In genomic region chr20:41081276-41081814, GRCh38 we compare ENCODE assay signal across 17 cellular contexts. TPM values are rescaled to one million over a fixed set of nuclear protein-coding genes. Genes with fewer than 3 reads are reported as not detected.
DNase-seq lines count a peak whose midpoint lies in the region; ATAC-seq and TF ChIP-seq lines count a peak whose summit lies in the region.
"Had no signal": no experiment of that assay in that cellular context is flagged by ENCODE, and none has a peak within 500 bp of the region (broad histone marks: within the 10 kb centered on the region; RNA-seq: fewer than 3 reads in every experiment).

No MANE protein-coding gene starts in this region.

- H3K27me3 ChIP-seq in DND-41 (ENCODE audit: insufficient read depth, low read length, poor library complexity) = no peaks in the 10 kb centered on the region
- no peaks in the 10 kb centered on the region for H3K27me3 ChIP-seq in effector memory CD4-positive, alpha-beta T cell (replicated peaks; ENCODE audit: control insufficient read depth, insufficient read depth, low read length, poor library complexity, severe bottlenecking)
- H3K27me3 ChIP-seq: heart left ventricle had no signal

- POLR2A ChIA-PET in activated CD8-positive, alpha-beta T cell treated with anti-CD3 and anti-CD28 coated beads for 36 hours (lab: Charles Lee) = no interaction called here

- no peak overlapping the region for H3K4me3 Mint-ChIP-seq in activated CD8-positive, alpha-beta T cell treated with anti-CD3 and anti-CD28 coated beads for 36 hours

- H3K4me2 ChIP-seq in DND-41 (ENCODE audit: insufficient read depth, low read length) = no peak overlapping the region
- H3K4me2 ChIP-seq: PC-9 had no signal

- peaks cover 96% of the 10 kb centered on the region for H3K36me3 ChIP-seq in DND-41 (ENCODE audit: insufficient read depth, low read length)
- peaks cover 56% of the 10 kb centered on the region for H3K36me3 ChIP-seq in effector memory CD4-positive, alpha-beta T cell (ENCODE audit: control insufficient read depth, insufficient read depth, low read length)

- peaks cover 11% of the 10 kb centered on the region for H4K20me1 ChIP-seq in DND-41 (ENCODE audit: insufficient read depth, low read length)

- H3K9ac ChIP-seq in DND-41 (ENCODE audit: low read depth, low read length) = no peak overlapping the region

- H3K9me3 Mint-ChIP-seq in activated CD8-positive, alpha-beta T cell treated with anti-CD3 and anti-CD28 coated beads for 36 hours = no peaks in the 10 kb centered on the region

- peaks cover 32% of the 10 kb centered on the region for H3K4me1 Mint-ChIP-seq in activated CD8-positive, alpha-beta T cell treated with anti-CD3 and anti-CD28 coated beads for 36 hours (ENCODE audit: low read depth)

- H3K79me2 ChIP-seq in DND-41 (ENCODE audit: insufficient read depth, low read length) = peaks cover 28% of the 10 kb centered on the region

- peak; percentile 12 for DNase-seq in AG08396 (ENCODE audit: low spot score)
- DNase-seq in DND-41 = peak; percentile 20
- DNase-seq in activated CD8-positive, alpha-beta T cell treated with anti-CD3 and anti-CD28 coated beads for 36 hours = no peak
- DNase-seq in fibroblast of villous mesenchyme (ENCODE audit: low read depth) = peak; percentile 84
- no peak for DNase-seq in effector memory CD4-positive, alpha-beta T cell
- DNase-seq in NCI-H1436 (lab: John Stamatoyannopoulos, UW) = no peak
- DNase-seq: activated effector memory CD4-positive, alpha-beta T cell treated with Interleukin-2 at 50 U/mL for 16 hours; C1 segment of cervical spinal cord; central memory CD4-positive, alpha-beta T cell; GOT3; heart left ventricle; NCI-H1694 treated with DMSO at 0.1 percent for 48 hours; NCI-H524; PC-9; stimulated activated CD4-positive, alpha-beta T cell treated with anti-CD3 and anti-CD28 coated beads, Interleukin-1b, Interleukin-23, amount 100 ng/mL, for 48 hours had no signal

- peak overlapping the region; percentile 61 for H3K27ac Mint-ChIP-seq in activated CD8-positive, alpha-beta T cell treated with anti-CD3 and anti-CD28 coated beads for 36 hours

- no peaks in the 10 kb centered on the region for H3K27me3 Mint-ChIP-seq in activated CD8-positive, alpha-beta T cell treated with anti-CD3 and anti-CD28 coated beads for 36 hours

- H3K4me3 ChIP-seq in DND-41 (ENCODE audit: low read depth in 1 of 2, low read length in 2 of 2) = no peak overlapping the region
- H3K4me3 ChIP-seq in fibroblast of villous mesenchyme (ENCODE audit: low read depth, low read length) = no peak overlapping the region
- H3K4me3 ChIP-seq in effector memory CD4-positive, alpha-beta T cell (ENCODE audit: insufficient read depth, low read depth, low read length, poor library complexity, severe bottlenecking) = no peak overlapping the region
- H3K4me3 ChIP-seq: heart left ventricle, PC-9 had no signal

- intact Hi-C loops in activated CD8-positive, alpha-beta T cell treated with anti-CD3 and anti-CD28 coated beads for 36 hours (cut with micrococcal nuclease) = loop anchor here (5.0 kb wide), 1 partner anchor 34 kb away; no protein-coding TSS in a partner anchor

- no peaks in the 10 kb centered on the region for H3K4me1 ChIP-seq in DND-41 (ENCODE audit: insufficient read depth, low read length)
- peaks cover 6% of the 10 kb centered on the region for H3K4me1 ChIP-seq in effector memory CD4-positive, alpha-beta T cell (ENCODE audit: control insufficient read depth, insufficient read depth, low read length, poor library complexity, severe bottlenecking)

- ATAC-seq in DND-41 (ENCODE audit: insufficient read depth, low read depth) (peak; percentile 80), GM19328 (IDR thresholded peaks at IDR 0.05; ENCODE audit: unreplicated experiment) (no peak), HG03439 (IDR thresholded peaks at IDR 0.05; ENCODE audit: unreplicated experiment) (no peak)
- ATAC-seq in activated CD8-positive, alpha-beta T cell treated with anti-CD3 and anti-CD28 coated beads for 36 hours = no peak

- CTCF ChIA-PET in activated CD8-positive, alpha-beta T cell treated with anti-CD3 and anti-CD28 coated beads for 36 hours (lab: Charles Lee) = interaction anchor here (1.2 to 4.4 kb wide), 5 partner anchors 14 to 118 kb away, joined by 3 to 23 read pairs (median 6); no protein-coding TSS in a partner anchor

- H3K27ac ChIP-seq in DND-41 (ENCODE audit: low read length) = no peak overlapping the region
- no peak overlapping the region for H3K27ac ChIP-seq in effector memory CD4-positive, alpha-beta T cell (ENCODE audit: insufficient read depth, low read length, poor library complexity, severe bottlenecking)
- H3K27ac ChIP-seq: PC-9 had no signal

- no peaks in the 10 kb centered on the region for H3K9me3 ChIP-seq in DND-41 (ENCODE audit: insufficient read depth, low read length, severe bottlenecking)
- H3K9me3 ChIP-seq in effector memory CD4-positive, alpha-beta T cell (ENCODE audit: control insufficient read depth, low read length) = no peaks in the 10 kb centered on the region
- H3K9me3 ChIP-seq: heart left ventricle had no signal

- H2AFZ ChIP-seq in DND-41 (ENCODE audit: low read depth, low read length) = no peak overlapping the region
- H2AFZ ChIP-seq: PC-9 had no signal

- peaks cover 46% of the 10 kb centered on the region for H3K36me3 Mint-ChIP-seq in activated CD8-positive, alpha-beta T cell treated with anti-CD3 and anti-CD28 coated beads for 36 hours (ENCODE audit: low read depth)

- TF ChIP-seq CTCF in DND-41 (IDR thresholded peaks at IDR 0.05; ENCODE audit: borderline replicate concordance, extremely low read depth, low read length, poor library complexity, severe bottlenecking) (no peak), fibroblast of villous mesenchyme (IDR thresholded peaks at IDR 0.05; ENCODE audit: insufficient read depth, low read depth, low read length) (no peak)
- TF ChIP-seq CTCF in activated CD8-positive, alpha-beta T cell treated with anti-CD3 and anti-CD28 coated beads for 36 hours (IDR thresholded peaks at IDR 0.05) = no peak

RNA-seq across cellular contexts. Expression of gene TOP1, which starts 52.7 kb away (rescaled TPM):
- total RNA-seq in activated CD8-positive, alpha-beta T cell treated with anti-CD3 and anti-CD28 coated beads for 36 hours = 10 to 100 TPM; 81.0 to 81.1 TPM
- 10.3 and 19.9 TPM in 2 replicates for total RNA-seq in fibroblast of villous mesenchyme

RNA-seq across cellular contexts. Expression of gene PLCG1, which starts 56.0 kb away (rescaled TPM):
- 100 to 1,000 TPM; 259 to 260 TPM for total RNA-seq in activated CD8-positive, alpha-beta T cell treated with anti-CD3 and anti-CD28 coated beads for 36 hours
- 60.9 and 94.7 TPM in 2 replicates for total RNA-seq in fibroblast of villous mesenchyme

Comparison
In these comparisons a context has a peak if more than half of its experiments do, and no peak if none do; other contexts are left out.
1. DNase-seq: peak in AG08396 (single experiment), DND-41 (single experiment) and fibroblast of villous mesenchyme (single experiment); none in activated CD8-positive, alpha-beta T cell treated with anti-CD3 and anti-CD28 coated beads for 36 hours (single experiment), effector memory CD4-positive, alpha-beta T cell (0 of 3) and NCI-H1436 (single experiment).